8 cellular contexts compared by ENCODE assay signal in the genomic region with DNA sequence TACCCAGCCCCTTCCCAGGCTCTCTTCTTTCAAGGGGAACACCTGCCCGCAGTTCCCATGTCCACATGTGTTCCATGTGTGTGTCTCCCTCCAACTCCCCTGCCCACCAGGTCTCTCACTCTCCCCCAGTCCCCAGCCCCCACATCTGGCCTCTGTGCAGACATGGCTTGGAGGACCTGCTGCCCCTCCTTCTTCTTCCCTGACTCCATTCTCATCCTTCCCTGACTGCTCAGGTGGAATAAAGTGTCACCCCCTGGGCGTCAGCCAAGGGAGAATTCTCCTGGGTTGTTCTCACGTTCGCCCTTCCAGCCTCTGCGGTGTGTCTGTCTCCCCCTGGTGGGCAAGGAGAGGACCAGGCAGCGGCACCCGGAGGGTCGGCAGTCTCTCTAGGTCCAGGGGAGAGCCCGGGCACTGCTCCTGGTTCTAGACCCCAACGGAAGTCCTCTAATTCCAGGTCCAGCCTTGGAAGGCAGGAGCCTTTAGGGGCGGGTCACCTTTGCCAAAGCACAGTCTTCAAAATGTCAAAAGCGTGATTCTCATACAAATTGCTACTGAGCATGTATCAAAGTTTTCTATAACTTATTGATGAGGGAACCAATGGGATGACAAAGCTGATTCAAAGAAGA. TPM values are rescaled to one million over a fixed set of nuclear protein-coding genes. Genes with fewer than 3 reads are reported as not detected.
DNase-seq lines count a peak whose midpoint lies in the region; ATAC-seq and TF ChIP-seq lines count a peak whose summit lies in the region.

No MANE protein-coding gene starts in this region.

- peak; percentile 73 for ATAC-seq in mucosa of descending colon
- peak; percentile 74 for ATAC-seq in stimulated activated effector memory CD8-positive, alpha-beta T cell treated with anti-CD3 and anti-CD28 coated beads, Interleukin-12 subunit alpha, Interleukin-12 subunit beta, amount 100 ng/mL, for 72 hours

- DNase-seq in Ammon's horn (ENCODE audit: low spot score) (peak; percentile 52), H4 (ENCODE audit: low spot score) (peak; percentile 62), NCI-H446 treated with DMSO at 0.1 percent for 48 hours (lab: John Stamatoyannopoulos, UW) (peak; percentile 8), dermis microvascular lymphatic vessel endothelial cell (ENCODE audit: low read depth in 2 of 2) (peak; percentile 16 to 59), mucosa of descending colon (peak in 2 of 3 donors; percentile 65 to 66), T1000 (lab: John Stamatoyannopoulos, UW) (no peak)
- peak; percentile 81 for DNase-seq in activated CD4-positive, alpha-beta T cell treated with anti-CD3 and anti-CD28 coated beads for 48 hours
- DNase-seq in stimulated activated effector memory CD8-positive, alpha-beta T cell treated with anti-CD3 and anti-CD28 coated beads, Interleukin-12 subunit alpha, Interleukin-12 subunit beta, amount 100 ng/mL, for 72 hours (ENCODE audit: low spot score in 2 of 2): peak; percentile 67 to 84

- H3K4me3 Mint-ChIP-seq in stimulated activated effector memory CD8-positive, alpha-beta T cell treated with anti-CD3 and anti-CD28 coated beads, Interleukin-12 subunit alpha, Interleukin-12 subunit beta, amount 100 ng/mL, for 72 hours: peak overlapping the region; percentile 54

- H3K36me3 Mint-ChIP-seq in stimulated activated effector memory CD8-positive, alpha-beta T cell treated with anti-CD3 and anti-CD28 coated beads, Interleukin-12 subunit alpha, Interleukin-12 subunit beta, amount 100 ng/mL, for 72 hours: peaks cover 6% of the 10 kb centered on the region

- H3K9me3 Mint-ChIP-seq in stimulated activated effector memory CD8-positive, alpha-beta T cell treated with anti-CD3 and anti-CD28 coated beads, Interleukin-12 subunit alpha, Interleukin-12 subunit beta, amount 100 ng/mL, for 72 hours: no peaks in the 10 kb centered on the region

- H3K4me3 ChIP-seq in mucosa of descending colon: no peak overlapping the region

- H3K36me3 ChIP-seq in mucosa of descending colon (ENCODE audit: low read depth): no peaks in the 10 kb centered on the region

- H3K9me3 ChIP-seq in mucosa of descending colon: no peaks in the 10 kb centered on the region

- no peaks in the 10 kb centered on the region for H3K4me1 ChIP-seq in mucosa of descending colon (ENCODE audit: low read depth)

- H3K4me1 Mint-ChIP-seq in stimulated activated effector memory CD8-positive, alpha-beta T cell treated with anti-CD3 and anti-CD28 coated beads, Interleukin-12 subunit alpha, Interleukin-12 subunit beta, amount 100 ng/mL, for 72 hours: peaks cover 65% of the 10 kb centered on the region

- peak; percentile 78 for TF ChIP-seq CTCF in mucosa of descending colon (IDR thresholded peaks at IDR 0.05)

- peak overlapping the region; percentile 80 for H3K27ac Mint-ChIP-seq in stimulated activated effector memory CD8-positive, alpha-beta T cell treated with anti-CD3 and anti-CD28 coated beads, Interleukin-12 subunit alpha, Interleukin-12 subunit beta, amount 100 ng/mL, for 72 hours

- intact Hi-C loops in mucosa of descending colon (cut with DNase I, micrococcal nuclease): loop anchor here in 1 of 2 donors (10.0 kb wide), 1 partner anchor 248 kb away; no protein-coding TSS in a partner anchor

RNA-seq across cellular contexts. Expression of gene EBF4, which starts 50.5 kb away (rescaled TPM):
- total RNA-seq in H4 (2014; rRNA removed; shearing (Covaris generic)): 4.1 and 4.8 TPM in 2 replicates
- total RNA-seq in dermis microvascular lymphatic vessel endothelial cell: 0.77 and 4.7 TPM in 2 replicates
- 10 to 100 TPM in 1 of 3 donors, 1 to 10 TPM in 2; 3.6 to 53.3 (median 4.5) TPM for total RNA-seq in mucosa of descending colon

RNA-seq across cellular contexts. Expression of gene CPXM1, which starts 57.4 kb away (rescaled TPM):
- not detected in 2 replicates for total RNA-seq in H4 (2014; rRNA removed; shearing (Covaris generic))
- total RNA-seq in dermis microvascular lymphatic vessel endothelial cell (0.13 and 0.63 TPM in 2 replicates), mucosa of descending colon (1 to 10 TPM in 2 of 3 donors, not detected in 1; 1.7 to 7.1 TPM)
